ENCODE assay signal across 9 cellular contexts in genomic region chr11:111925953-111926352, GRCh38. TPM values are rescaled to one million over a fixed set of nuclear protein-coding genes. Genes with fewer than 3 reads are reported as not detected.
DNase-seq lines count a peak whose midpoint lies in the region; ATAC-seq and TF ChIP-seq lines count a peak whose summit lies in the region.
"Had no signal": no experiment of that assay in that cellular context is flagged by ENCODE, and none has a peak within 500 bp of the region (broad histone marks: within the 10 kb centered on the region; RNA-seq: fewer than 3 reads in every experiment).

No MANE protein-coding gene starts in this region.

- H3K36me3 Mint-ChIP-seq in CD8-positive, alpha-beta T cell = no peaks in the 10 kb centered on the region
- no peaks in the 10 kb centered on the region for H3K36me3 Mint-ChIP-seq in endodermal cell (ENCODE audit: low read depth)

- H3K27ac Mint-ChIP-seq in CD8-positive, alpha-beta T cell = peak overlapping the region; percentile 91
- H3K27ac Mint-ChIP-seq in endodermal cell = peak overlapping the region; percentile 84

- H3K9ac ChIP-seq in PC-3 (ENCODE audit: low read length) = peak overlapping the region; percentile 42; the same call in 1 of the 2 replicates
- peak overlapping the region; percentile 46 for H3K9ac ChIP-seq in endodermal cell (ENCODE audit: extremely low read depth, low read length, poor library complexity, severe bottlenecking)
- no peak overlapping the region for H3K9ac ChIP-seq in parathyroid adenoma

- WGBS in endodermal cell (ENCODE audit: insufficient coverage in 1 of 2, insufficient read length in 1 of 2), 2 experiments = 94 to 95% methylated on average over 15 to 16 of the region's 16 CpGs

- no peak for TF ChIP-seq CTCF in CD8-positive, alpha-beta T cell (IDR thresholded peaks at IDR 0.05)
- no peak for TF ChIP-seq CTCF in PC-3 (conservative IDR thresholded peaks at IDR 0.05; ENCODE audit: low read depth, low read length)
- no peak for TF ChIP-seq CTCF in endodermal cell (conservative IDR thresholded peaks at IDR 0.05)
- no peak for TF ChIP-seq CTCF in parathyroid adenoma (IDR thresholded peaks at IDR 0.05)

- POLR2A ChIA-PET in CD8-positive, alpha-beta T cell (lab: Charles Lee) = interaction anchor here (1.0 to 2.0 kb wide), 8 partner anchors 12 to 1388 kb away, joined by 3 to 11 read pairs (median 6); partner anchors contain the start of genes ALG9, DIXDC1, SDHD and TIMM8B
- POLR2A ChIA-PET in PC-3 (lab: Charles Lee; ENCODE audit: unreplicated experiment) = interaction anchor here (0.9 to 1.4 kb wide), 5 partner anchors 13 to 56 kb away, joined by 4 to 10 read pairs (median 4); no protein-coding TSS in a partner anchor

- DNase-seq in CD8-positive, alpha-beta T cell = no peak
- no peak for DNase-seq in PC-3
- DNase-seq in endodermal cell = peak; percentile 53
- DNase-seq in SJCRH30 = no peak
- DNase-seq: NCI-H1694 had no signal

- H3K4me1 ChIP-seq in CD8-positive, alpha-beta T cell (ENCODE audit: insufficient read depth, low read length) = peaks cover 14% of the 10 kb centered on the region
- H3K4me1 ChIP-seq in PC-3 (ENCODE audit: insufficient read depth, low read length) (peaks cover 25% of the 10 kb centered on the region), endodermal cell (ENCODE audit: control insufficient read depth, insufficient read depth, low read length) (no peaks in the 10 kb centered on the region), parathyroid adenoma (no peaks in the 10 kb centered on the region), SJCRH30 (peaks cover 9% of the 10 kb centered on the region; the same call in 1 of the 2 replicates)

- no peaks in the 10 kb centered on the region for H3K9me3 ChIP-seq in CD8-positive, alpha-beta T cell (ENCODE audit: low read length)
- no peaks in the 10 kb centered on the region for H3K9me3 ChIP-seq in PC-3 (ENCODE audit: low read length)
- H3K9me3 ChIP-seq in endodermal cell (ENCODE audit: control insufficient read depth, low read length) = no peaks in the 10 kb centered on the region
- no peaks in the 10 kb centered on the region for H3K9me3 ChIP-seq in parathyroid adenoma (ENCODE audit: control insufficient read depth, low read length)
- H3K9me3 ChIP-seq in SJCRH30 (replicated peaks) = no peaks in the 10 kb centered on the region

- H3K36me3 ChIP-seq in CD8-positive, alpha-beta T cell (ENCODE audit: insufficient read depth, low read length) = no peaks in the 10 kb centered on the region
- no peaks in the 10 kb centered on the region for H3K36me3 ChIP-seq in PC-3 (ENCODE audit: low read depth, low read length)
- no peaks in the 10 kb centered on the region for H3K36me3 ChIP-seq in endodermal cell (ENCODE audit: control insufficient read depth, insufficient read depth, low read length)
- H3K36me3 ChIP-seq in parathyroid adenoma (ENCODE audit: control insufficient read depth, insufficient read depth, low read length) = no peaks in the 10 kb centered on the region
- no peaks in the 10 kb centered on the region for H3K36me3 ChIP-seq in SJCRH30

- H4K20me1 ChIP-seq in PC-3 (ENCODE audit: low read length) = no peaks in the 10 kb centered on the region

- no peaks in the 10 kb centered on the region for H3K9me3 Mint-ChIP-seq in CD8-positive, alpha-beta T cell
- H3K9me3 Mint-ChIP-seq in endodermal cell = no peaks in the 10 kb centered on the region

- H3K27ac ChIP-seq in CD8-positive, alpha-beta T cell (ENCODE audit: low read depth, low read length) = peak overlapping the region; percentile 68
- H3K27ac ChIP-seq in PC-3 (ENCODE audit: low read length) (no peak overlapping the region), endodermal cell (ENCODE audit: low read depth, low read length) (no peak overlapping the region), parathyroid adenoma (peak overlapping the region; percentile 83), SJCRH30 (no peak overlapping the region)

- H3K4me3 Mint-ChIP-seq in CD8-positive, alpha-beta T cell = peak overlapping the region; percentile 29
- H3K4me3 Mint-ChIP-seq in endodermal cell = peak overlapping the region; percentile 56

- peaks cover 4% of the 10 kb centered on the region for H3K27me3 Mint-ChIP-seq in CD8-positive, alpha-beta T cell (ENCODE audit: low read depth)
- H3K27me3 Mint-ChIP-seq in endodermal cell (ENCODE audit: insufficient read depth) = no peaks in the 10 kb centered on the region

- H3K27me3 ChIP-seq in CD8-positive, alpha-beta T cell (ENCODE audit: insufficient read depth, low read length) = no peaks in the 10 kb centered on the region
- no peaks in the 10 kb centered on the region for H3K27me3 ChIP-seq in PC-3 (ENCODE audit: low read length)
- no peaks in the 10 kb centered on the region for H3K27me3 ChIP-seq in endodermal cell (ENCODE audit: control insufficient read depth, insufficient read depth, low read length, poor library complexity, severe bottlenecking)
- H3K27me3 ChIP-seq in parathyroid adenoma (ENCODE audit: control insufficient read depth, insufficient read depth, low read length) = no peaks in the 10 kb centered on the region
- no peaks in the 10 kb centered on the region for H3K27me3 ChIP-seq in SJCRH30

- TF ChIP-seq POLR2A in GM18505 (IDR thresholded peaks at IDR 0.05; ENCODE audit: borderline replicate concordance, extremely low read depth, insufficient read depth, insufficient read length) = no peak

- intact Hi-C loops in CD8-positive, alpha-beta T cell (cut with DNase I, micrococcal nuclease) = loop anchor here (1.0 to 10.0 kb wide), 11 partner anchors 99 to 1949 kb away; partner anchors contain the start of genes DLAT (in 2 of the 2), FDX1 (in 1 of the 2), NKAPD1 (in 1 of the 2) and PIH1D2 (in 1 of the 2)
- intact Hi-C loops in PC-3 (cut with micrococcal nuclease) = loop anchor here (1.0 to 5.0 kb wide), 2 partner anchors 47 to 161 kb away; partner anchors contain the start of genes CFAP68, FDXACB1, SDHD and TIMM8B

- H3K9me2 ChIP-seq in PC-3 (replicated peaks; ENCODE audit: low read length) = no peaks in the 10 kb centered on the region

- ATAC-seq in CD8-positive, alpha-beta T cell = no peak
- ATAC-seq in PC-3 (no peak), GM21825 (IDR thresholded peaks at IDR 0.05; ENCODE audit: unreplicated experiment) (no peak), HG02642 (IDR thresholded peaks at IDR 0.05; ENCODE audit: poor library complexity, unreplicated experiment) (no peak), GM18505 (IDR thresholded peaks at IDR 0.05; ENCODE audit: unreplicated experiment) (no peak)

- H3K4me1 Mint-ChIP-seq in CD8-positive, alpha-beta T cell (ENCODE audit: low read depth) = peaks cover 15% of the 10 kb centered on the region
- peaks cover 38% of the 10 kb centered on the region for H3K4me1 Mint-ChIP-seq in endodermal cell

- peak overlapping the region; percentile 74; the same call in 1 of the 2 replicates for H2AFZ ChIP-seq in PC-3 (ENCODE audit: low read length)
- H2AFZ ChIP-seq in parathyroid adenoma = no peak overlapping the region

- H3K4me3 ChIP-seq in CD8-positive, alpha-beta T cell (ENCODE audit: low read depth, low read length) = no peak overlapping the region
- H3K4me3 ChIP-seq in PC-3 (ENCODE audit: low read length) = no peak overlapping the region; the same call in 1 of the 2 replicates
- peak overlapping the region; percentile 81 for H3K4me3 ChIP-seq in endodermal cell (ENCODE audit: low read length)
- H3K4me3 ChIP-seq in parathyroid adenoma (ENCODE audit: low read depth, low read length) = no peak overlapping the region
- no peak overlapping the region for H3K4me3 ChIP-seq in SJCRH30

- H3K4me2 ChIP-seq in PC-3 (ENCODE audit: low read length) (peak overlapping the region; percentile 74), parathyroid adenoma (ENCODE audit: low read length) (no peak overlapping the region)

- H3K79me2 ChIP-seq in PC-3 (ENCODE audit: low read length) (no peaks in the 10 kb centered on the region), parathyroid adenoma (no peaks in the 10 kb centered on the region)

- CTCF ChIA-PET in CD8-positive, alpha-beta T cell (lab: Charles Lee) = interaction anchor here (0.6 to 1.9 kb wide), 7 partner anchors 9 to 354 kb away, joined by 3 to 8 read pairs (median 5); no protein-coding TSS in a partner anchor
- CTCF ChIA-PET in PC-3 (lab: Charles Lee) = interaction anchor here (0.7 to 1.7 kb wide), 4 partner anchors 12 to 178 kb away, joined by 3 to 13 read pairs (median 4); partner anchors contain the start of gene DIXDC1

- no TSS peak for BruUV-seq in PC-3 (replicated peaks; lab: Mats Ljungman, UMichigan)

- no peaks in the 10 kb centered on the region for H3F3A ChIP-seq in PC-3 (ENCODE audit: low read length, unreplicated experiment)

RNA-seq across cellular contexts. Expression of gene C11orf52, which starts 7.2 kb away (rescaled TPM):
- not detected for total RNA-seq in CD8-positive, alpha-beta T cell
- total RNA-seq in PC-3 (2014; rRNA removed) (8.7 and 10.5 TPM in 2 replicates), endodermal cell (1 to 10 TPM; 2.6 to 3.8 TPM)
- polyA plus RNA-seq in endodermal cell (2013, experiment 1 of 2) = 0.28 TPM
- 0.66 TPM for polyA plus RNA-seq in endodermal cell (2013, experiment 2 of 2)
- 0.53 and 1.4 TPM in 2 replicates for total RNA-seq in SJCRH30 (2014; rRNA removed; shearing (Covaris generic))

RNA-seq across cellular contexts. Expression of gene DIXDC1, which starts 11.2 kb away (rescaled TPM):
- total RNA-seq in CD8-positive, alpha-beta T cell = under 1 TPM; 0.22 to 0.39 TPM
- total RNA-seq in PC-3 (2014; rRNA removed) (6.8 and 10.8 TPM in 2 replicates), endodermal cell (10 to 100 TPM; 12.0 to 14.5 TPM)
- polyA plus RNA-seq in endodermal cell (2013, experiment 1 of 2) = 19.3 TPM
- polyA plus RNA-seq in endodermal cell (2013, experiment 2 of 2) = 18.9 TPM
- total RNA-seq in SJCRH30 (2014; rRNA removed; shearing (Covaris generic)) = 6.8 and 7.3 TPM in 2 replicates

RNA-seq across cellular contexts. Expression of gene HSPB2, which starts 13.4 kb away (rescaled TPM):
- total RNA-seq in CD8-positive, alpha-beta T cell = not detected
- total RNA-seq in PC-3 (2014; rRNA removed) (not detected in 2 replicates), endodermal cell (under 1 TPM; 0.20 to 0.33 TPM)
- 0.57 TPM for polyA plus RNA-seq in endodermal cell (2013, experiment 1 of 2)
- polyA plus RNA-seq in endodermal cell (2013, experiment 2 of 2) = not detected
- total RNA-seq in SJCRH30 (2014; rRNA removed; shearing (Covaris generic)) = 1.0 and 1.5 TPM in 2 replicates

RNA-seq across cellular contexts. Expression of gene CRYAB, which starts 14.4 kb away (rescaled TPM):
- total RNA-seq in CD8-positive, alpha-beta T cell = not detected
- not detected in 2 replicates for total RNA-seq in PC-3 (2014; rRNA removed)
- total RNA-seq in endodermal cell = 1 to 10 TPM in 1 of 2 donors, under 1 TPM in 1; 0.84 to 4.4 TPM
- polyA plus RNA-seq in endodermal cell (2013, experiment 1 of 2) = 1.4 TPM
- polyA plus RNA-seq in endodermal cell (2013, experiment 2 of 2) = 1.3 TPM
- 3.4 and 4.1 TPM in 2 replicates for total RNA-seq in SJCRH30 (2014; rRNA removed; shearing (Covaris generic))

RNA-seq across cellular contexts. Expression of gene CFAP68, which starts 46.6 kb away (rescaled TPM):
- 10 to 100 TPM; 21.7 to 22.7 TPM for total RNA-seq in CD8-positive, alpha-beta T cell
- total RNA-seq in PC-3 (2014; rRNA removed) (26.0 and 27.4 TPM in 2 replicates), endodermal cell (10 to 100 TPM; 11.6 to 12.7 TPM)
- polyA plus RNA-seq in endodermal cell (2013, experiment 1 of 2) = 38.3 TPM
- 30.1 TPM for polyA plus RNA-seq in endodermal cell (2013, experiment 2 of 2)
- 23.1 and 23.9 TPM in 2 replicates for total RNA-seq in SJCRH30 (2014; rRNA removed; shearing (Covaris generic))

Comparison
In these comparisons a context has a peak if more than half of its experiments do, and no peak if none do; other contexts are left out.
1. H3K27ac ChIP-seq: peak in CD8-positive, alpha-beta T cell (single experiment) and parathyroid adenoma (single experiment); none in PC-3 (single experiment), endodermal cell (single experiment) and SJCRH30 (single experiment).